Comparison of ENCODE assay signal across 8 cellular contexts in genomic region chr7:75639893-75640600, GRCh38.
DNase-seq lines count a peak whose midpoint lies in the region; ATAC-seq and TF ChIP-seq lines count a peak whose summit lies in the region.

No MANE protein-coding gene starts in this region.

- intact Hi-C loops in A673 (cut with micrococcal nuclease; ENCODE audit: unreplicated experiment) = loop anchor here (5.0 kb wide), 2 partner anchors 117 to 208 kb away; no protein-coding TSS in a partner anchor
- intact Hi-C loops in lower lobe of right lung (cut with DNase I) = no loop called here
- intact Hi-C loops in lower leg skin (cut with DNase I; ENCODE audit: low total_unique reads) = no loop called here

- DNase-seq in A673 (ENCODE audit: low spot score) (peak; percentile 29), lower lobe of right lung (no peak), upper lobe of left lung (no peak), lower leg skin (ENCODE audit: low spot score in 2 of 2) (no peak), NOMO-1 treated with dmso at 0.1 percent for 144 hours (lab: John Stamatoyannopoulos, UW; ENCODE audit: unreplicated experiment) (no peak), NAMALWA (ENCODE audit: low spot score) (no peak)

- H3K36me3 ChIP-seq in A673 (ENCODE audit: insufficient read depth, low read length, poor library complexity, severe bottlenecking) (no peaks in the 10 kb centered on the region), HEK293 (ENCODE audit: control insufficient read depth in 2 of 2, insufficient read depth in 1 of 2, low read length in 2 of 2) (no peaks in the 10 kb centered on the region), lower lobe of right lung (no peaks in the 10 kb centered on the region), upper lobe of left lung (peaks cover 0 to under 1% (median 0%) of the 10 kb centered on the region in 4 donors)

- H3K4me3 ChIP-seq in A673 (ENCODE audit: low read depth, low read length, poor library complexity, severe bottlenecking) = peak overlapping the region; percentile 83
- H3K4me3 ChIP-seq in HEK293 (ENCODE audit: low read depth, low read length) = peak overlapping the region; percentile 64
- H3K4me3 ChIP-seq in lower lobe of right lung = peak overlapping the region; percentile 76
- peak overlapping the region in 3 of 4 donors; percentile 77 to 97 (median 78) for H3K4me3 ChIP-seq in upper lobe of left lung
- H3K4me3 ChIP-seq in lower leg skin (ENCODE audit: low read depth, poor library complexity, severe bottlenecking) = no peak overlapping the region

- WGBS in upper lobe of left lung, 2 donors = 45 to 51% methylated on average over 9 to 13 of the region's 15 CpGs
- 39 to 46% methylated on average over 13 to 14 of the region's 15 CpGs for WGBS in lower leg skin, 2 donors

- TF ChIP-seq CTCF in A673 (conservative IDR thresholded peaks at IDR 0.05; ENCODE audit: low read depth, low read length) (no peak), HEK293 (tag by site-specific recombination; IDR thresholded peaks at IDR 0.05) (no peak), lower lobe of right lung (IDR thresholded peaks at IDR 0.05) (no peak), upper lobe of left lung (IDR thresholded peaks at IDR 0.05) (no peak), lower leg skin (IDR thresholded peaks at IDR 0.05) (no peak)

- H3K9me3 ChIP-seq in A673 (ENCODE audit: low read depth, low read length, poor library complexity, severe bottlenecking) (peaks cover 6% of the 10 kb centered on the region), HEK293 (ENCODE audit: control insufficient read depth, insufficient read depth, low read depth, low read length) (no peaks in the 10 kb centered on the region), lower lobe of right lung (no peaks in the 10 kb centered on the region), upper lobe of left lung (no peaks in the 10 kb centered on the region)

- no peaks in the 10 kb centered on the region for H3K27me3 ChIP-seq in A673 (replicated peaks; ENCODE audit: insufficient read depth, low read depth, low read length, poor library complexity)
- H3K27me3 ChIP-seq in lower lobe of right lung (ENCODE audit: low read depth) = no peaks in the 10 kb centered on the region
- H3K27me3 ChIP-seq in upper lobe of left lung = no peaks in the 10 kb centered on the region

- POLR2A ChIA-PET in A673 (lab: Charles Lee; ENCODE audit: low non-redundant PET) (no interaction called here), HEK293 (lab: Yijun Ruan, JAX) (no interaction called here)

- H3K27ac ChIP-seq in A673 (ENCODE audit: low read depth, low read length, poor library complexity, severe bottlenecking) (peak overlapping the region; percentile 80), HEK293 (ENCODE audit: extremely low read depth, low read depth, low read length) (no peak overlapping the region; the same call in 1 of the 2 replicates), angular gyrus (ENCODE audit: low read depth, low read length) (peak overlapping the region; percentile 90), lower lobe of right lung (peak overlapping the region; percentile 82), upper lobe of left lung (peak overlapping the region; percentile 80 to 96 (median 89))

- TF ChIP-seq EP300 in upper lobe of left lung (IDR thresholded peaks at IDR 0.05) = no peak

- ATAC-seq in lower lobe of right lung (no peak), upper lobe of left lung (ENCODE audit: low FRiP score in 2 of 2) (peak in 1 of 2 donors; percentile 12)

- CTCF ChIA-PET in A673 (lab: Charles Lee) = no interaction called here
- CTCF ChIA-PET in HEK293 (lab: Yijun Ruan, JAX) = interaction anchor here (0.7 kb wide), 1 partner anchor 76 kb away, joined by 3 read pairs; no protein-coding TSS in a partner anchor

- H3K4me1 ChIP-seq in A673 (ENCODE audit: insufficient read depth, low read length, poor library complexity, severe bottlenecking) (peaks cover 12% of the 10 kb centered on the region), HEK293 (ENCODE audit: control insufficient read depth, insufficient read depth, low read length) (no peaks in the 10 kb centered on the region), lower lobe of right lung (peaks cover 16% of the 10 kb centered on the region), upper lobe of left lung (peaks cover 15 to 36% (median 20%) of the 10 kb centered on the region in 4 donors)

- TF ChIP-seq POLR2A in upper lobe of left lung (IDR thresholded peaks at IDR 0.05) (no peak), lower leg skin (IDR thresholded peaks at IDR 0.05) (no peak)

- BruUV-seq in A673 (replicated peaks; lab: Mats Ljungman, UMichigan) = no TSS peak

TF ChIP-seq in HEK293, 187 proteins besides CTCF, POLR2A, EP300 and RAD21:
- TF ChIP-seq FEZF1 (tag by site-specific recombination; IDR thresholded peaks at IDR 0.05) (no peak), GLI2 (tag by site-specific recombination; IDR thresholded peaks at IDR 0.05; ENCODE audit: borderline replicate concordance, low read depth) (no peak), REPIN1 (tag by site-specific recombination; IDR thresholded peaks at IDR 0.05; ENCODE audit: low read depth) (no peak), ZNF354C (tag by site-specific recombination; IDR thresholded peaks at IDR 0.05; ENCODE audit: borderline replicate concordance, low read depth) (no peak), ZFP3 (tag by site-specific recombination; IDR thresholded peaks at IDR 0.05; ENCODE audit: low read depth) (no peak), ZNF37A (tag by site-specific recombination; IDR thresholded peaks at IDR 0.05) (no peak), KLF16 (tag by site-specific recombination; IDR thresholded peaks at IDR 0.05) (no peak)
- TF ChIP-seq, protein P1, sequence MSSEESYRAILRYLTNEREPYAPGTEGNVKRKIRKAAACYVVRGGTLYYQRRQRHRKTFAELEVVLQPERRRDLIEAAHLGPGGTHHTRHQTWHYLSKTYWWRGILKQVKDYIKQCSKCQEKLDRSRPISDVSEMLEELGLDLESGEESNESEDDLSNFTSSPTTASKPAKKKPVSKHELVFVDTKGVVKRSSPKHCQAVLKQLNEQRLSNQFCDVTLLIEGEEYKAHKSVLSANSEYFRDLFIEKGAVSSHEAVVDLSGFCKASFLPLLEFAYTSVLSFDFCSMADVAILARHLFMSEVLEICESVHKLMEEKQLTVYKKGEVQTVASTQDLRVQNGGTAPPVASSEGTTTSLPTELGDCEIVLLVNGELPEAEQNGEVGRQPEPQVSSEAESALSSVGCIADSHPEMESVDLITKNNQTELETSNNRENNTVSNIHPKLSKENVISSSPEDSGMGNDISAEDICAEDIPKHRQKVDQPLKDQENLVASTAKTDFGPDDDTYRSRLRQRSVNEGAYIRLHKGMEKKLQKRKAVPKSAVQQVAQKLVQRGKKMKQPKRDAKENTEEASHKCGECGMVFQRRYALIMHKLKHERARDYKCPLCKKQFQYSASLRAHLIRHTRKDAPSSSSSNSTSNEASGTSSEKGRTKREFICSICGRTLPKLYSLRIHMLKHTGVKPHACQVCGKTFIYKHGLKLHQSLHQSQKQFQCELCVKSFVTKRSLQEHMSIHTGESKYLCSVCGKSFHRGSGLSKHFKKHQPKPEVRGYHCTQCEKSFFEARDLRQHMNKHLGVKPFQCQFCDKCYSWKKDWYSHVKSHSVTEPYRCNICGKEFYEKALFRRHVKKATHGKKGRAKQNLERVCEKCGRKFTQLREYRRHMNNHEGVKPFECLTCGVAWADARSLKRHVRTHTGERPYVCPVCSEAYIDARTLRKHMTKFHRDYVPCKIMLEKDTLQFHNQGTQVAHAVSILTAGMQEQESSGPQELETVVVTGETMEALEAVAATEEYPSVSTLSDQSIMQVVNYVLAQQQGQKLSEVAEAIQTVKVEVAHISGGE (tag by site-specific recombination; conservative IDR thresholded peaks at IDR 0.05; ENCODE audit: low read depth) = no peak
